Comparison of ENCODE assay signal across 1 cellular context in the genomic region with DNA sequence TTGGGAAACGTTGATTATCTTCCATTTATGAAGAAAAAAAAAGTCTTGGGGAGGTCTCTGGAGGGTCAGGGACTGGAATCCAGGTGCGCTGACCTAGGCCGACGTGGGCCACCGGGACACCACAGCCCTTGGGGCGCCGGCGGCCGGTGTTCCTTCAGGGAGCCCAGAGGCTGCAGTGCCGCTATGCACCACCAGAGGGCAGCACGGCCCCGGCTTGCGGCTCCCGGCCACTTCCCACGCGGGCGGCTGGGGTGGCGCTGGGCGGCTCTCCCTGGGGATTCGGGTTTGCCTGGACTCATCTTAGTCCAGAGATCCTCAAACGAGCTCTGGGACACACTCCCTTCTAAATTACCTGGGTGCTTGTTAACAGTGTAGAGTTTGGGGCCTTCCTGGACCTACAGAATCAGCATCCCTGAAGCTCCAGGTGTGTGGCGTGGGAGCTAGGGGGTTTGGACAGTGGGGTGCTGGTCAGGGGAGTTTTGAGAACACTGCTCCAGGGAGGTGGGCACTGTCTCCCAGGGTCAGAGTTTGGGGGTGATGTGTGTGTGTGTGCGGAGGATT.
TF ChIP-seq lines count a peak whose summit lies in the region.

No MANE protein-coding gene starts in this region.

TF ChIP-seq in K562, 482 proteins besides CTCF, POLR2A, EP300 and RAD21 (continued from another document):
- peak in 1 of 3 experiments; percentile 22 for TF ChIP-seq YY1 (IDR thresholded peaks at IDR 0.05; ENCODE audit: borderline replicate concordance in 1 of 3, control insufficient read depth in 1 of 3, extremely low read depth in 1 of 3, insufficient read depth in 3 of 3, insufficient read length in 1 of 3, insufficient replicate concordance in 2 of 3, low read depth in 1 of 3, low read length in 2 of 3)
- peak in 1 of 2 experiments; percentile 28 for TF ChIP-seq E2F6 (IDR thresholded peaks at IDR 0.05; ENCODE audit: borderline replicate concordance in 1 of 2, extremely low read depth in 1 of 2, insufficient read depth in 1 of 2, insufficient read length in 1 of 2, low read depth in 1 of 2, low read length in 1 of 2, poor library complexity in 1 of 2, severe bottlenecking in 1 of 2)
- TF ChIP-seq STAG1 (CRISPR knock-in tag; IDR thresholded peaks at IDR 0.05; ENCODE audit: borderline replicate concordance): peak; percentile 89; the same call in 1 of the 2 replicates
- no peak for TF ChIP-seq KAT8 (IDR thresholded peaks at IDR 0.05; ENCODE audit: low read depth)
- TF ChIP-seq ZNF699 (CRISPR knock-in tag; IDR thresholded peaks at IDR 0.05; ENCODE audit: insufficient replicate concordance): no peak
- TF ChIP-seq TEAD1 (CRISPR knock-in tag; IDR thresholded peaks at IDR 0.05): peak in 1 of 2 experiments; percentile 74; a peak in 1 of 4 replicates
- peak; percentile 35; the same call in 1 of the 2 replicates for TF ChIP-seq EGR1 (conservative IDR thresholded peaks at IDR 0.05)
